13 cellular contexts compared by ENCODE assay signal in the genomic region with DNA sequence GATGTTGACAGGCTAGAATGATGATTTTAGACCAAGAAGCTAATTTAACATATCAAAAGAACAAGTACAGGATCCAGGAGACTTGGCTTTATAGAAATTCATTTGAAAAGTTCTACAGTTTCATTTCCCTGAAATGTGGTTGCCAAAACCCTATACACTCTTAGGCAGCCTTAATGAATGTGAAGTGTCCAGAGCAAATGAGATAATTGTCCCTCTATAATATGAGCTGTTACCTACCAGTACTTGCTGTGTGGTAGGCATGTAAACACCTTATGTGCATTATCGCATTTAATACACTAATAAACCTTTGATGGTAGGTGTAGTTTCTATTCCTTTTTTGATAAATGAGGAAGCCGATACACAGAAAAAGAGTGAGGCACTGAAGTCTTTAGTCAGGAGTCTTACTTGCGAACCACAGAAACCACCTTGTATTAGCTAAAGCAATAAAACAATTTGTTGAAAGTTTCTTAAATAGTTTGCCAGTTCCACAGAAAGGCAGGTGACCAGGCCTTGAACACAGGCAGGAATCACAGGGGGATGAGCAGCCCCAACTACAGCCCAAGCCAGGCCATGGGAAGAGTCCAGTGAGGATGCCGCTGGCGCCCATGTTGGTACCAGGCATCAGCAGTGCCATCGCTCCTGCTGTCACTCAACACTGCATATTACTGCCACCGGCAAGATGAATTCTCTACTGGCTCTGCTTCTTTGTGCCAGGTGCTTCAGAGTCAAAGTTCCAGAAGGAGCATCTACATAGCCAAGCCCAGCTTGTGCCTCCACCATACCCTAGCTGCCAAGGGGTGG.
DNase-seq lines count a peak whose midpoint lies in the region; ATAC-seq, FAIRE-seq and TF ChIP-seq lines count a peak whose summit lies in the region.
"Had no signal": no experiment of that assay in that cellular context is flagged by ENCODE, and none has a peak within 500 bp of the region (broad histone marks: within the 10 kb centered on the region; RNA-seq: fewer than 3 reads in every experiment).

No MANE protein-coding gene starts in this region.

- H3K4me1 Mint-ChIP-seq in dendritic cell treated with granulocyte-macrophage colony-stimulating factor and Interleukin-4, amounts not matched to agents 40 ng/mL and 50 ng/mL, for 4 days (ENCODE audit: low read depth): peaks cover 33% of the 10 kb centered on the region
- peaks cover 0 to 11% (median 0%) of the 10 kb centered on the region in 3 donors for H3K4me1 Mint-ChIP-seq in T-cell

- peaks cover 71% of the 10 kb centered on the region for H3K36me3 Mint-ChIP-seq in dendritic cell treated with granulocyte-macrophage colony-stimulating factor and Interleukin-4, amounts not matched to agents 40 ng/mL and 50 ng/mL, for 4 days (ENCODE audit: low read depth)
- H3K36me3 Mint-ChIP-seq in T-cell: peaks cover 4% of the 10 kb centered on the region

- FAIRE-seq in H54 (lab: Jason Lieb, UNC): no peak
- FAIRE-seq: H1 had no signal

- TF ChIP-seq POLR2A in H54 (IDR thresholded peaks at IDR 0.05; ENCODE audit: low read depth, low read length): no peak

- H3K27ac Mint-ChIP-seq in dendritic cell treated with granulocyte-macrophage colony-stimulating factor and Interleukin-4, amounts not matched to agents 40 ng/mL and 50 ng/mL, for 4 days: peak overlapping the region; percentile 68
- no peak overlapping the region for H3K27ac Mint-ChIP-seq in T-cell
- H3K27ac Mint-ChIP-seq: activated T-cell treated with anti-CD3 and anti-CD28 coated beads, Interleukin-2, amount 50 U/mL, for 24 hours had no signal

- H3K4me3 Mint-ChIP-seq in dendritic cell treated with granulocyte-macrophage colony-stimulating factor and Interleukin-4, amounts not matched to agents 40 ng/mL and 50 ng/mL, for 4 days: no peak overlapping the region
- no peak overlapping the region for H3K4me3 Mint-ChIP-seq in T-cell
- H3K4me3 Mint-ChIP-seq: activated T-cell treated with anti-CD3 and anti-CD28 coated beads, Interleukin-2, amount 50 U/mL, for 24 hours had no signal

- POLR2A ChIA-PET in T-cell (lab: Charles Lee): no interaction called here

- no peaks in the 10 kb centered on the region for H3K9me3 Mint-ChIP-seq in dendritic cell treated with granulocyte-macrophage colony-stimulating factor and Interleukin-4, amounts not matched to agents 40 ng/mL and 50 ng/mL, for 4 days
- no peaks in the 10 kb centered on the region for H3K9me3 Mint-ChIP-seq in T-cell
- H3K9me3 Mint-ChIP-seq: activated T-cell treated with anti-CD3 and anti-CD28 coated beads, Interleukin-2, amount 50 U/mL, for 24 hours had no signal

- CTCF ChIA-PET in T-cell (lab: Charles Lee): interaction anchor here in 1 of 2 donors (1.1 kb wide), 1 partner anchor 76 kb away, joined by 3 read pairs; no protein-coding TSS in a partner anchor

- no peak for DNase-seq in T-cell
- DNase-seq in H54 (ENCODE audit: insufficient read length, low spot score): no peak
- no peak for DNase-seq in activated CD4-positive, alpha-beta T cell treated with anti-CD3 and anti-CD28 coated beads, Interleukin-2, amount 50 U/mL, for 48 hours
- DNase-seq in COR-L47 (lab: John Stamatoyannopoulos, UW): no peak
- DNase-seq: activated T-cell treated with anti-CD3 and anti-CD28 coated beads, Interleukin-2, amount 50 U/mL, for 24 hours; NCI-H1105 treated with DMSO at 0.1 percent for 48 hours; OCI-M1; testis had no signal

- H3K27me3 Mint-ChIP-seq in dendritic cell treated with granulocyte-macrophage colony-stimulating factor and Interleukin-4, amounts not matched to agents 40 ng/mL and 50 ng/mL, for 4 days: no peaks in the 10 kb centered on the region
- no peaks in the 10 kb centered on the region for H3K27me3 Mint-ChIP-seq in T-cell
- H3K27me3 Mint-ChIP-seq: activated T-cell treated with anti-CD3 and anti-CD28 coated beads, Interleukin-2, amount 50 U/mL, for 24 hours had no signal

- ATAC-seq in GM18520 (IDR thresholded peaks at IDR 0.05; ENCODE audit: unreplicated experiment): peak; percentile 37
- peak; percentile 49 for ATAC-seq in GM21526 (IDR thresholded peaks at IDR 0.05; ENCODE audit: low FRiP score, unreplicated experiment)
- peak; percentile 50 for ATAC-seq in HG03457 (IDR thresholded peaks at IDR 0.05; ENCODE audit: unreplicated experiment)
- ATAC-seq in T-cell (replicated peaks in 1 of 4): no peak

- intact Hi-C loops in dendritic cell treated with granulocyte-macrophage colony-stimulating factor and Interleukin-4, amounts not matched to agents 40 ng/mL and 50 ng/mL, for 4 days (cut with micrococcal nuclease): loop anchor here (5.0 kb wide), 3 partner anchors 43 to 208 kb away; a partner anchor contains a TSS

Comparison
In these comparisons a context has a peak if more than half of its experiments do, and no peak if none do; other contexts are left out.
1. ATAC-seq: peak in GM18520 (single experiment), GM21526 (single experiment) and HG03457 (single experiment); none in T-cell (0 of 4).